8 cellular contexts compared by ENCODE assay signal in genomic region chr19:22831211-22831610, GRCh38. TPM values are rescaled to one million over a fixed set of nuclear protein-coding genes. Genes with fewer than 3 reads are reported as not detected.
"Had no signal": no experiment of that assay in that cellular context is flagged by ENCODE, and none has a peak within 500 bp of the region (broad histone marks: within the 10 kb centered on the region; RNA-seq: fewer than 3 reads in every experiment).

No MANE protein-coding gene starts in this region.

- H3K27me3 Mint-ChIP-seq: IgD-negative memory B cell had no signal

- H3K36me3 Mint-ChIP-seq: IgD-negative memory B cell had no signal

- H3K27ac Mint-ChIP-seq: IgD-negative memory B cell had no signal

- DNase-seq: IMR-90, KBM-7, KG1 had no signal

- ATAC-seq: HepG2, K562 had no signal

- H3K4me3 Mint-ChIP-seq: IgD-negative memory B cell had no signal

- H3K4me1 Mint-ChIP-seq: IgD-negative memory B cell had no signal

RNA-seq across cellular contexts. Expression of gene ZNF723, which starts 0.9 kb away (rescaled TPM):
- total RNA-seq: HepG2, HT-29, HT1080, IMR-90 had no signal

RNA-seq across cellular contexts. Expression of gene ZNF99, which starts 47.3 kb away (rescaled TPM):
- total RNA-seq: HepG2, HT-29, HT1080, IMR-90, K562 had no signal
